In genomic region chr9:4266602-4267001, GRCh38 we compare ENCODE assay signal across 1 cellular context.
TF ChIP-seq lines count a peak whose summit lies in the region.

No MANE protein-coding gene starts in this region.

TF ChIP-seq in SK-N-SH, 30 proteins besides CTCF, POLR2A, EP300 and RAD21 (continued from another document):
- TF ChIP-seq, protein P1, sequence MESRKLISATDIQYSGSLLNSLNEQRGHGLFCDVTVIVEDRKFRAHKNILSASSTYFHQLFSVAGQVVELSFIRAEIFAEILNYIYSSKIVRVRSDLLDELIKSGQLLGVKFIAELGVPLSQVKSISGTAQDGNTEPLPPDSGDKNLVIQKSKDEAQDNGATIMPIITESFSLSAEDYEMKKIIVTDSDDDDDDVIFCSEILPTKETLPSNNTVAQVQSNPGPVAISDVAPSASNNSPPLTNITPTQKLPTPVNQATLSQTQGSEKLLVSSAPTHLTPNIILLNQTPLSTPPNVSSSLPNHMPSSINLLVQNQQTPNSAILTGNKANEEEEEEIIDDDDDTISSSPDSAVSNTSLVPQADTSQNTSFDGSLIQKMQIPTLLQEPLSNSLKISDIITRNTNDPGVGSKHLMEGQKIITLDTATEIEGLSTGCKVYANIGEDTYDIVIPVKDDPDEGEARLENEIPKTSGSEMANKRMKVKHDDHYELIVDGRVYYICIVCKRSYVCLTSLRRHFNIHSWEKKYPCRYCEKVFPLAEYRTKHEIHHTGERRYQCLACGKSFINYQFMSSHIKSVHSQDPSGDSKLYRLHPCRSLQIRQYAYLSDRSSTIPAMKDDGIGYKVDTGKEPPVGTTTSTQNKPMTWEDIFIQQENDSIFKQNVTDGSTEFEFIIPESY (IDR thresholded peaks at IDR 0.05; ENCODE audit: borderline replicate concordance, low read depth), result no peak
- TF ChIP-seq TAF1 (IDR thresholded peaks at IDR 0.05; ENCODE audit: borderline replicate concordance, low read depth, low read length) (no peak), RCOR1 (IDR thresholded peaks at IDR 0.05; ENCODE audit: low read length) (no peak)
